Comparison of ENCODE assay signal across 8 cellular contexts in genomic region chr14:68734231-68734732, GRCh38. TPM values are rescaled to one million over a fixed set of nuclear protein-coding genes. Genes with fewer than 3 reads are reported as not detected.
DNase-seq lines count a peak whose midpoint lies in the region; ATAC-seq and TF ChIP-seq lines count a peak whose summit lies in the region.

No MANE protein-coding gene starts in this region.

- H3K27ac Mint-ChIP-seq in activated naive CD4-positive, alpha-beta T cell treated with anti-CD3 and anti-CD28 coated beads, Interleukin-2, amount 50 U/mL, for 24 hours, result peak overlapping the region; percentile 71
- H3K27ac Mint-ChIP-seq in Calu3 (ENCODE audit: unreplicated experiment), result no peak overlapping the region

- no peak overlapping the region for H3K56ac ChIP-seq in mesendoderm (ENCODE audit: low read length)

- H3K27ac ChIP-seq in mesendoderm (ENCODE audit: low read depth, low read length), result no peak overlapping the region

- no TSS peak for BruUV-seq in Calu3 (replicated peaks; lab: Mats Ljungman, UMichigan)

- no peak overlapping the region for H3K9ac ChIP-seq in mesendoderm (ENCODE audit: low read length)

- H3K9me3 Mint-ChIP-seq in activated naive CD4-positive, alpha-beta T cell treated with anti-CD3 and anti-CD28 coated beads, Interleukin-2, amount 50 U/mL, for 24 hours, result no peaks in the 10 kb centered on the region
- H3K9me3 Mint-ChIP-seq in Calu3 (ENCODE audit: low read depth, unreplicated experiment), result no peaks in the 10 kb centered on the region

- intact Hi-C loops in Calu3 (cut with micrococcal nuclease; ENCODE audit: unreplicated experiment), result no loop called here

- no peaks in the 10 kb centered on the region for H3K27me3 Mint-ChIP-seq in activated naive CD4-positive, alpha-beta T cell treated with anti-CD3 and anti-CD28 coated beads, Interleukin-2, amount 50 U/mL, for 24 hours
- peaks cover 9% of the 10 kb centered on the region for H3K27me3 Mint-ChIP-seq in Calu3 (ENCODE audit: unreplicated experiment)

- H3K27me3 ChIP-seq in mesendoderm (ENCODE audit: insufficient read depth, low read length, poor library complexity), result no peaks in the 10 kb centered on the region

- no peak overlapping the region for H3K23ac ChIP-seq in mesendoderm (ENCODE audit: low read length)

- H3K79me2 ChIP-seq in mesendoderm (ENCODE audit: control insufficient read depth, insufficient read depth, low read length), result no peaks in the 10 kb centered on the region

- WGBS in mesendoderm (ENCODE audit: extremely low coverage, insufficient coverage, low lambda C conversion rate), result no CpG with 5 or more reads among the region's 6 CpGs

- no peak for TF ChIP-seq POLR2A in NB4 (IDR thresholded peaks at IDR 0.05; ENCODE audit: extremely low read depth, insufficient read length)

- H3K4me3 ChIP-seq in NB4 (ENCODE audit: low read depth, low read length), result no peak overlapping the region
- no peak overlapping the region for H3K4me3 ChIP-seq in mesendoderm (ENCODE audit: low read length)

- no peak overlapping the region for H4K8ac ChIP-seq in mesendoderm (ENCODE audit: low read depth, low read length)

- no peaks in the 10 kb centered on the region for H3K36me3 ChIP-seq in mesendoderm (ENCODE audit: control insufficient read depth, insufficient read depth, low read length)

- H4K5ac ChIP-seq in mesendoderm (ENCODE audit: low read length), result no peak overlapping the region

- H3K4me2 ChIP-seq in mesendoderm (ENCODE audit: low read length), result no peak overlapping the region

- no peaks in the 10 kb centered on the region for H3K36me3 Mint-ChIP-seq in activated naive CD4-positive, alpha-beta T cell treated with anti-CD3 and anti-CD28 coated beads, Interleukin-2, amount 50 U/mL, for 24 hours
- H3K36me3 Mint-ChIP-seq in Calu3 (ENCODE audit: insufficient read depth, unreplicated experiment), result no peaks in the 10 kb centered on the region

- peak; percentile 77 for DNase-seq in NB4 (ENCODE audit: low read depth)
- DNase-seq in stimulated activated CD4-positive, alpha-beta T cell treated with anti-CD3 and anti-CD28 coated beads, Interleukin-2, amount 100 ng/mL, for 24 hours, result peak; percentile 36 to 47
- no peak for DNase-seq in effector CD4-positive, alpha-beta T cell
- DNase-seq in NCI-H345 (lab: John Stamatoyannopoulos, UW), result no peak
- no peak for DNase-seq in mesendoderm
- DNase-seq in Calu3, result no peak

- H3K4me1 Mint-ChIP-seq in activated naive CD4-positive, alpha-beta T cell treated with anti-CD3 and anti-CD28 coated beads, Interleukin-2, amount 50 U/mL, for 24 hours, result peaks cover 32% of the 10 kb centered on the region
- no peaks in the 10 kb centered on the region for H3K4me1 Mint-ChIP-seq in Calu3 (ENCODE audit: low read depth, unreplicated experiment)

- H3K18ac ChIP-seq in mesendoderm (ENCODE audit: low read length), result no peak overlapping the region

- H3K4ac ChIP-seq in mesendoderm (ENCODE audit: low read depth, low read length), result no peak overlapping the region

- CTCF ChIA-PET in Calu3 (lab: Charles Lee), result no interaction called here

- peak; percentile 48 for ATAC-seq in GM19468 (IDR thresholded peaks at IDR 0.05; ENCODE audit: extremely low read depth, unreplicated experiment)

- H3K79me1 ChIP-seq in mesendoderm (ENCODE audit: low read length), result no peaks in the 10 kb centered on the region

- no peak overlapping the region for H2BK15ac ChIP-seq in mesendoderm (replicated peaks; ENCODE audit: low read depth)

- H2BK5ac ChIP-seq in mesendoderm (ENCODE audit: low read length), result no peak overlapping the region

- no peak for TF ChIP-seq CTCF in NB4 (IDR thresholded peaks at IDR 0.05; ENCODE audit: low read depth, low read length)
- no peak for TF ChIP-seq CTCF in Calu3 (IDR thresholded peaks at IDR 0.05; ENCODE audit: unreplicated experiment)

- H2BK120ac ChIP-seq in mesendoderm (ENCODE audit: low read depth, low read length), result no peak overlapping the region

- H3K4me1 ChIP-seq in mesendoderm (ENCODE audit: control insufficient read depth, low read depth, low read length), result peaks cover 8% of the 10 kb centered on the region

- no peak overlapping the region for H2AK5ac ChIP-seq in mesendoderm (ENCODE audit: low read length)

- peak overlapping the region; percentile 6 for H3K4me3 Mint-ChIP-seq in activated naive CD4-positive, alpha-beta T cell treated with anti-CD3 and anti-CD28 coated beads, Interleukin-2, amount 50 U/mL, for 24 hours
- H3K4me3 Mint-ChIP-seq in Calu3 (ENCODE audit: low read depth, unreplicated experiment), result no peak overlapping the region

RNA-seq across cellular contexts. Expression of gene ZFP36L1, which starts 58.6 kb away (rescaled TPM):
- 81.7 TPM for polyA plus RNA-seq in mesendoderm (2013, experiment 1 of 2)
- polyA plus RNA-seq in mesendoderm (2013, experiment 2 of 2), result 85.1 TPM
- total RNA-seq in Calu3 (2022), result 208 and 240 TPM in 2 replicates

Comparison
In these comparisons a context has a peak if more than half of its experiments do, and no peak if none do; other contexts are left out.
1. DNase-seq: peak in NB4 (single experiment) and stimulated activated CD4-positive, alpha-beta T cell treated with anti-CD3 and anti-CD28 coated beads, Interleukin-2, amount 100 ng/mL, for 24 hours (2 of 2); none in effector CD4-positive, alpha-beta T cell (single experiment), NCI-H345 (single experiment), mesendoderm (single experiment) and Calu3 (single experiment).